2 cellular contexts compared by ENCODE assay signal in the genomic region with DNA sequence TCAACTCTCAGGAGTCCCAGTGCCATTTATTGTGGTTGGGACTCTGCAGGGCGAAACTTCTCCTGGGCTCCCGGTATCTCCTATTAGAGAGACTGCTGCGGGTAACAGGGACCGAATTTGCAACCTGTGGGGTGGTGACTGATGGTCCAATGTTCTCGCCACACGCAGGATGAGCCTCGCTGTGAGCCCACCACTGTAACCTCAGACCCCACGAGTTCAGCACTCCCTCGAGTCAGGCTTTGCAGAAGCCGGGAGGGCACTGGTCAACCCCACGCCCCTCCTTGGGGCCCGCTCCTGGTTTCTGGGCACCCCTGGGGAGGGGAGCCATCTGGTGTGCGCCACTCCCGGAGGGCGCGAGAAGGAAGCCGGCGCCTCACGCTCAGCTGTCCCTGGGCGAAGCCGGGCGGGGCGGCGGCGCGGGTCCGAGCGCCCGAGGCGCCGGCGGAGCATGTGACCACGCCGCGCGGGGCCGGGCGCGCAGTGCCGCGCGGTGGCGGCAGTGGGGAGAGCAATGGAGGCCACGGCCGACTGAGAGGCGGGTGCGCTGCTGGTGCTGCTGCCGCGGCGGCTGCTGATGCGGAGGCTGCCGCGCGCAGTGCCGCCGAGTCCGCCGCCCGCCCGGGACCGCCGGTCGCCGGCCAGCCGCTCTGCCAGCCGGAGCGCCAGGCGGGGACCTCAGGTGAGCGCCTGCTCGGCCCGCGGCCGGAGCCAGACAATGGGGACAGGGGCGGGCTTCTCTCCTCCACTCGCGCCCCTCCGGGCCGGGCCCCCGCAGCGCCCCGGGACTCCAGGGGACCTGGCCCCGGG.
TF ChIP-seq lines count a peak whose summit lies in the region.

No MANE protein-coding gene starts in this region.

TF ChIP-seq in WTC11, 78 proteins besides CTCF, POLR2A, EP300 and RAD21 (continues in another document):
- TF ChIP-seq, protein P1, sequence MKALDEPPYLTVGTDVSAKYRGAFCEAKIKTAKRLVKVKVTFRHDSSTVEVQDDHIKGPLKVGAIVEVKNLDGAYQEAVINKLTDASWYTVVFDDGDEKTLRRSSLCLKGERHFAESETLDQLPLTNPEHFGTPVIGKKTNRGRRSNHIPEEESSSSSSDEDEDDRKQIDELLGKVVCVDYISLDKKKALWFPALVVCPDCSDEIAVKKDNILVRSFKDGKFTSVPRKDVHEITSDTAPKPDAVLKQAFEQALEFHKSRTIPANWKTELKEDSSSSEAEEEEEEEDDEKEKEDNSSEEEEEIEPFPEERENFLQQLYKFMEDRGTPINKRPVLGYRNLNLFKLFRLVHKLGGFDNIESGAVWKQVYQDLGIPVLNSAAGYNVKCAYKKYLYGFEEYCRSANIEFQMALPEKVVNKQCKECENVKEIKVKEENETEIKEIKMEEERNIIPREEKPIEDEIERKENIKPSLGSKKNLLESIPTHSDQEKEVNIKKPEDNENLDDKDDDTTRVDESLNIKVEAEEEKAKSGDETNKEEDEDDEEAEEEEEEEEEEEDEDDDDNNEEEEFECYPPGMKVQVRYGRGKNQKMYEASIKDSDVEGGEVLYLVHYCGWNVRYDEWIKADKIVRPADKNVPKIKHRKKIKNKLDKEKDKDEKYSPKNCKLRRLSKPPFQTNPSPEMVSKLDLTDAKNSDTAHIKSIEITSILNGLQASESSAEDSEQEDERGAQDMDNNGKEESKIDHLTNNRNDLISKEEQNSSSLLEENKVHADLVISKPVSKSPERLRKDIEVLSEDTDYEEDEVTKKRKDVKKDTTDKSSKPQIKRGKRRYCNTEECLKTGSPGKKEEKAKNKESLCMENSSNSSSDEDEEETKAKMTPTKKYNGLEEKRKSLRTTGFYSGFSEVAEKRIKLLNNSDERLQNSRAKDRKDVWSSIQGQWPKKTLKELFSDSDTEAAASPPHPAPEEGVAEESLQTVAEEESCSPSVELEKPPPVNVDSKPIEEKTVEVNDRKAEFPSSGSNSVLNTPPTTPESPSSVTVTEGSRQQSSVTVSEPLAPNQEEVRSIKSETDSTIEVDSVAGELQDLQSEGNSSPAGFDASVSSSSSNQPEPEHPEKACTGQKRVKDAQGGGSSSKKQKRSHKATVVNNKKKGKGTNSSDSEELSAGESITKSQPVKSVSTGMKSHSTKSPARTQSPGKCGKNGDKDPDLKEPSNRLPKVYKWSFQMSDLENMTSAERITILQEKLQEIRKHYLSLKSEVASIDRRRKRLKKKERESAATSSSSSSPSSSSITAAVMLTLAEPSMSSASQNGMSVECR (CRISPR knock-in tag; IDR thresholded peaks at IDR 0.05; ENCODE audit: borderline replicate concordance): peak; percentile 50
- TF ChIP-seq, protein P2, sequence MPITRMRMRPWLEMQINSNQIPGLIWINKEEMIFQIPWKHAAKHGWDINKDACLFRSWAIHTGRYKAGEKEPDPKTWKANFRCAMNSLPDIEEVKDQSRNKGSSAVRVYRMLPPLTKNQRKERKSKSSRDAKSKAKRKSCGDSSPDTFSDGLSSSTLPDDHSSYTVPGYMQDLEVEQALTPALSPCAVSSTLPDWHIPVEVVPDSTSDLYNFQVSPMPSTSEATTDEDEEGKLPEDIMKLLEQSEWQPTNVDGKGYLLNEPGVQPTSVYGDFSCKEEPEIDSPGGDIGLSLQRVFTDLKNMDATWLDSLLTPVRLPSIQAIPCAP (CRISPR knock-in tag; IDR thresholded peaks at IDR 0.05): no peak
- TF ChIP-seq AR (CRISPR knock-in tag; IDR thresholded peaks at IDR 0.05) (no peak), SMAD3 (CRISPR knock-in tag; IDR thresholded peaks at IDR 0.05; ENCODE audit: borderline replicate concordance) (no peak), ZNF423 (CRISPR knock-in tag; IDR thresholded peaks at IDR 0.05) (peak; percentile 82), ETV6 (CRISPR knock-in tag; IDR thresholded peaks at IDR 0.05) (no peak), PRRX2 (CRISPR knock-in tag; IDR thresholded peaks at IDR 0.05) (0 out of 2 replicates have a peak, but pooled peaks have one; percentile 5), USF1 (CRISPR knock-in tag; IDR thresholded peaks at IDR 0.05) (peak; percentile 24; the same call in 1 of the 2 replicates), KAT7 (CRISPR knock-in tag; IDR thresholded peaks at IDR 0.05; ENCODE audit: borderline replicate concordance) (0 out of 2 replicates have a peak, but pooled peaks have one; percentile 82), TP53 (CRISPR knock-in tag; IDR thresholded peaks at IDR 0.05) (0 out of 2 replicates have a peak, but pooled peaks have one; percentile 49), CREB1 (CRISPR knock-in tag; IDR thresholded peaks at IDR 0.05) (no peak)
- TF ChIP-seq, protein P3, sequence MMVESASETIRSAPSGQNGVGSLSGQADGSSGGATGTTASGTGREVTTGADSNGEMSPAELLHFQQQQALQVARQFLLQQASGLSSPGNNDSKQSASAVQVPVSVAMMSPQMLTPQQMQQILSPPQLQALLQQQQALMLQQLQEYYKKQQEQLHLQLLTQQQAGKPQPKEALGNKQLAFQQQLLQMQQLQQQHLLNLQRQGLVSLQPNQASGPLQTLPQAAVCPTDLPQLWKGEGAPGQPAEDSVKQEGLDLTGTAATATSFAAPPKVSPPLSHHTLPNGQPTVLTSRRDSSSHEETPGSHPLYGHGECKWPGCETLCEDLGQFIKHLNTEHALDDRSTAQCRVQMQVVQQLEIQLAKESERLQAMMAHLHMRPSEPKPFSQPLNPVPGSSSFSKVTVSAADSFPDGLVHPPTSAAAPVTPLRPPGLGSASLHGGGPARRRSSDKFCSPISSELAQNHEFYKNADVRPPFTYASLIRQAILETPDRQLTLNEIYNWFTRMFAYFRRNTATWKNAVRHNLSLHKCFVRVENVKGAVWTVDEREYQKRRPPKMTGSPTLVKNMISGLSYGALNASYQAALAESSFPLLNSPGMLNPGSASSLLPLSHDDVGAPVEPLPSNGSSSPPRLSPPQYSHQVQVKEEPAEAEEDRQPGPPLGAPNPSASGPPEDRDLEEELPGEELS (CRISPR knock-in tag; IDR thresholded peaks at IDR 0.05): peak; percentile 19; the same call in 1 of the 2 replicates

TF ChIP-seq in H1, 55 proteins besides CTCF, POLR2A, EP300 and RAD21:
- TF ChIP-seq PHF8 (conservative IDR thresholded peaks at IDR 0.05; ENCODE audit: low read depth, low read length): peak; percentile 75
- TF ChIP-seq RFX5 (IDR thresholded peaks at IDR 0.05; ENCODE audit: borderline replicate concordance, low read depth, low read length): no peak
- TF ChIP-seq TAF7 (optimal IDR thresholded peaks at IDR 0.05; ENCODE audit: borderline replicate concordance, low read depth, low read length): peak; percentile 35
- no peak for TF ChIP-seq EZH2 (IDR thresholded peaks at IDR 0.05; ENCODE audit: low read depth, low read length, severe bottlenecking)
- TF ChIP-seq KDM5A (IDR thresholded peaks at IDR 0.05; ENCODE audit: low read length): no peak
- TF ChIP-seq TCF12 (IDR thresholded peaks at IDR 0.05; ENCODE audit: low read depth, low read length): no peak
- no peak for TF ChIP-seq NRF1 (IDR thresholded peaks at IDR 0.05; ENCODE audit: low read depth, low read length)
- peak; percentile 44; the same call in 1 of the 2 replicates for TF ChIP-seq MAX (IDR thresholded peaks at IDR 0.05)
- TF ChIP-seq JUND (IDR thresholded peaks at IDR 0.05; ENCODE audit: low read length): no peak
- 0 out of 2 replicates have a peak, but pooled peaks have one; percentile 10 for TF ChIP-seq EGR1 (IDR thresholded peaks at IDR 0.05; ENCODE audit: borderline replicate concordance, low read depth, low read length)
- TF ChIP-seq SIN3A (conservative IDR thresholded peaks at IDR 0.05 in 1 of 2, IDR thresholded peaks at IDR 0.05 in 1 of 2; ENCODE audit: low read depth in 1 of 2, low read length in 2 of 2): 0 out of 4 replicates have a peak, but pooled peaks of 1 of the 2 experiments have one; percentile 39
- TF ChIP-seq, protein P4, sequence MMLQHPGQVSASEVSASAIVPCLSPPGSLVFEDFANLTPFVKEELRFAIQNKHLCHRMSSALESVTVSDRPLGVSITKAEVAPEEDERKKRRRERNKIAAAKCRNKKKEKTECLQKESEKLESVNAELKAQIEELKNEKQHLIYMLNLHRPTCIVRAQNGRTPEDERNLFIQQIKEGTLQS (IDR thresholded peaks at IDR 0.05; ENCODE audit: insufficient read depth, low read depth, low read length): no peak; the same call in 1 of the 2 replicates
- peak; percentile 25 for TF ChIP-seq CTBP2 (IDR thresholded peaks at IDR 0.05; ENCODE audit: borderline replicate concordance, insufficient read depth, insufficient read length, low read length)
- TF ChIP-seq YY1 (IDR thresholded peaks at IDR 0.05; ENCODE audit: low read depth, low read length): peak; percentile 84; the same call in 1 of the 2 replicates
- TF ChIP-seq GABPA (IDR thresholded peaks at IDR 0.05; ENCODE audit: borderline replicate concordance, insufficient read depth, low read length): no peak
- no peak for TF ChIP-seq CHD1 (IDR thresholded peaks at IDR 0.05; ENCODE audit: low read depth, low read length)
- TF ChIP-seq RNF2 (IDR thresholded peaks at IDR 0.05; ENCODE audit: borderline replicate concordance, low read depth, low read length, missing control alignments, poor library complexity, severe bottlenecking): no peak
- TF ChIP-seq POLR2AphosphoS5 (IDR thresholded peaks at IDR 0.05; ENCODE audit: low read depth, low read length): peak; percentile 68
- no peak for TF ChIP-seq SP2 (IDR thresholded peaks at IDR 0.05; ENCODE audit: low read length)
- TF ChIP-seq ATF2 (IDR thresholded peaks at IDR 0.05; ENCODE audit: low read length): no peak
- peak; percentile 1; the same call in 1 of the 2 replicates for TF ChIP-seq E2F6 (IDR thresholded peaks at IDR 0.05)
- no peak for TF ChIP-seq TEAD4 (IDR thresholded peaks at IDR 0.05; ENCODE audit: low read depth, low read length)
- peak; percentile 64; the same call in 1 of the 2 replicates for TF ChIP-seq TAF1 (IDR thresholded peaks at IDR 0.05; ENCODE audit: low read depth, low read length)
- no peak for TF ChIP-seq CBX5 (IDR thresholded peaks at IDR 0.05; ENCODE audit: low read depth, low read length)
- no peak for TF ChIP-seq SAP30 (IDR thresholded peaks at IDR 0.05; ENCODE audit: insufficient read depth, insufficient replicate concordance, low read length)
- no peak for TF ChIP-seq ASH2L (IDR thresholded peaks at IDR 0.05; ENCODE audit: low read length)
- TF ChIP-seq BACH1 (IDR thresholded peaks at IDR 0.05; ENCODE audit: low read length): peak; percentile 7; the same call in 1 of the 2 replicates
- TF ChIP-seq SP4 (IDR thresholded peaks at IDR 0.05; ENCODE audit: low read length): no peak
- TF ChIP-seq USF2 (IDR thresholded peaks at IDR 0.05; ENCODE audit: low read length): peak; percentile 39; the same call in 1 of the 2 replicates
- peak; percentile 95 for TF ChIP-seq KDM4A (IDR thresholded peaks at IDR 0.05; ENCODE audit: low read depth, low read length, severe bottlenecking)
- no peak for TF ChIP-seq SIX5 (IDR thresholded peaks at IDR 0.05; ENCODE audit: low read depth, low read length)
- no peak; the same call in 1 of the 2 replicates for TF ChIP-seq RBBP5 (IDR thresholded peaks at IDR 0.05; ENCODE audit: borderline replicate concordance, low read depth, low read length)
- peak; percentile 23; the same call in 1 of the 2 replicates for TF ChIP-seq TBP (IDR thresholded peaks at IDR 0.05; ENCODE audit: low read depth, low read length)
